In genomic region chr19:3058821-3059314, GRCh38 we compare ENCODE assay signal across 1 cellular context.
TF ChIP-seq lines count a peak whose summit lies in the region.

No MANE protein-coding gene starts in this region.

TF ChIP-seq in HepG2, 621 proteins besides CTCF, POLR2A, EP300 and RAD21:
- TF ChIP-seq NFRKB (IDR thresholded peaks at IDR 0.05) (no peak), NR2F6 (IDR thresholded peaks at IDR 0.05) (no peak), NR2F6 (CRISPR knock-in tag; IDR thresholded peaks at IDR 0.05) (no peak), XRCC5 (optimal IDR thresholded peaks at IDR 0.05; ENCODE audit: low read length) (no peak), SP5 (CRISPR knock-in tag; IDR thresholded peaks at IDR 0.05; ENCODE audit: borderline replicate concordance, low read depth) (no peak), BRF2 (CRISPR knock-in tag; IDR thresholded peaks at IDR 0.05) (no peak), ZSCAN21 (CRISPR knock-in tag; IDR thresholded peaks at IDR 0.05; ENCODE audit: borderline replicate concordance) (no peak), CEBPG (CRISPR knock-in tag; IDR thresholded peaks at IDR 0.05) (no peak), ZNF296 (CRISPR knock-in tag; conservative IDR thresholded peaks at IDR 0.05) (no peak), ZNF629 (CRISPR knock-in tag; conservative IDR thresholded peaks at IDR 0.05) (no peak), ZKSCAN8 (CRISPR knock-in tag; IDR thresholded peaks at IDR 0.05; ENCODE audit: borderline replicate concordance) (0 out of 2 replicates have a peak, but pooled peaks have one; percentile 46), NKX3-1 (CRISPR knock-in tag; IDR thresholded peaks at IDR 0.05) (no peak), ZNF768 (CRISPR knock-in tag; IDR thresholded peaks at IDR 0.05) (peak; percentile 89), HOXA5 (CRISPR knock-in tag; IDR thresholded peaks at IDR 0.05) (no peak), ERF (CRISPR knock-in tag; IDR thresholded peaks at IDR 0.05) (no peak), ZFP62 (CRISPR knock-in tag; IDR thresholded peaks at IDR 0.05) (no peak), NRL (CRISPR knock-in tag; IDR thresholded peaks at IDR 0.05; ENCODE audit: borderline replicate concordance) (no peak), FOXC1 (CRISPR knock-in tag; IDR thresholded peaks at IDR 0.05; ENCODE audit: borderline replicate concordance) (no peak)
- TF ChIP-seq, protein P1, sequence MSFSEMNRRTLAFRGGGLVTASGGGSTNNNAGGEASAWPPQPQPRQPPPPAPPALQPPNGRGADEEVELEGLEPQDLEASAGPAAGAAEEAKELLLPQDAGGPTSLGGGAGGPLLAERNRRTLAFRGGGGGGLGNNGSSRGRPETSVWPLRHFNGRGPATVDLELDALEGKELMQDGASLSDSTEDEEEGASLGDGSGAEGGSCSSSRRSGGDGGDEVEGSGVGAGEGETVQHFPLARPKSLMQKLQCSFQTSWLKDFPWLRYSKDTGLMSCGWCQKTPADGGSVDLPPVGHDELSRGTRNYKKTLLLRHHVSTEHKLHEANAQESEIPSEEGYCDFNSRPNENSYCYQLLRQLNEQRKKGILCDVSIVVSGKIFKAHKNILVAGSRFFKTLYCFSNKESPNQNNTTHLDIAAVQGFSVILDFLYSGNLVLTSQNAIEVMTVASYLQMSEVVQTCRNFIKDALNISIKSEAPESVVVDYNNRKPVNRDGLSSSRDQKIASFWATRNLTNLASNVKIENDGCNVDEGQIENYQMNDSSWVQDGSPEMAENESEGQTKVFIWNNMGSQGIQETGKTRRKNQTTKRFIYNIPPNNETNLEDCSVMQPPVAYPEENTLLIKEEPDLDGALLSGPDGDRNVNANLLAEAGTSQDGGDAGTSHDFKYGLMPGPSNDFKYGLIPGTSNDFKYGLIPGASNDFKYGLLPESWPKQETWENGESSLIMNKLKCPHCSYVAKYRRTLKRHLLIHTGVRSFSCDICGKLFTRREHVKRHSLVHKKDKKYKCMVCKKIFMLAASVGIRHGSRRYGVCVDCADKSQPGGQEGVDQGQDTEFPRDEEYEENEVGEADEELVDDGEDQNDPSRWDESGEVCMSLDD (CRISPR knock-in tag; IDR thresholded peaks at IDR 0.05; ENCODE audit: borderline replicate concordance) = no peak
